In genomic region chr12:30796508-30796780, GRCh38 we compare ENCODE assay signal across 8 cellular contexts. TPM values are rescaled to one million over a fixed set of nuclear protein-coding genes. Genes with fewer than 3 reads are reported as not detected.
DNase-seq lines count a peak whose midpoint lies in the region; ATAC-seq, FAIRE-seq and TF ChIP-seq lines count a peak whose summit lies in the region.

No MANE protein-coding gene starts in this region.

- no peak overlapping the region for H3K27ac ChIP-seq in CD4-positive, alpha-beta T cell (ENCODE audit: low read depth, low read length)
- H3K27ac ChIP-seq in effector memory CD4-positive, alpha-beta T cell (ENCODE audit: insufficient read depth, low read length, poor library complexity, severe bottlenecking), result no peak overlapping the region
- peak overlapping the region in 1 of 2 donors; percentile 50 for H3K27ac ChIP-seq in small intestine (ENCODE audit: low read depth in 1 of 2, low read length in 1 of 2)

- peaks cover 32% of the 10 kb centered on the region for H3K36me3 ChIP-seq in NT2/D1 (ENCODE audit: insufficient read depth, insufficient read length, low read length)
- H3K36me3 ChIP-seq in effector memory CD4-positive, alpha-beta T cell (ENCODE audit: control insufficient read depth, insufficient read depth, low read length), result no peaks in the 10 kb centered on the region
- no peaks in the 10 kb centered on the region for H3K36me3 ChIP-seq in small intestine (ENCODE audit: control insufficient read depth in 2 of 2, insufficient read depth in 2 of 2, low read length in 2 of 2)

- peaks cover 15% of the 10 kb centered on the region for H3K4me1 Mint-ChIP-seq in CD4-positive, alpha-beta T cell (ENCODE audit: low read depth)
- H3K4me1 Mint-ChIP-seq in mesothelial cell of epicardium, result peaks cover 12% of the 10 kb centered on the region

- ATAC-seq in CD4-positive, alpha-beta T cell (ENCODE audit: poor library complexity), result peak; percentile 37
- peak; percentile 13 for ATAC-seq in GM21619 (IDR thresholded peaks at IDR 0.05; ENCODE audit: unreplicated experiment)

- intact Hi-C loops in CD4-positive, alpha-beta T cell (cut with DNase I, micrococcal nuclease), result no loop called here

- TF ChIP-seq CTCF in CD4-positive, alpha-beta T cell (IDR thresholded peaks at IDR 0.05), result no peak
- no peak for TF ChIP-seq CTCF in mesothelial cell of epicardium (IDR thresholded peaks at IDR 0.05; ENCODE audit: unreplicated experiment)

- peak overlapping the region; percentile 92 for H3K9ac ChIP-seq in NT2/D1 (ENCODE audit: insufficient read length, low read depth)

- peaks cover 34% of the 10 kb centered on the region for H3K27me3 ChIP-seq in CD4-positive, alpha-beta T cell (ENCODE audit: control insufficient read depth, insufficient read depth, low read length)
- H3K27me3 ChIP-seq in NT2/D1 (ENCODE audit: insufficient read depth, insufficient read length), result peaks cover 8% of the 10 kb centered on the region
- peaks cover 20% of the 10 kb centered on the region for H3K27me3 ChIP-seq in effector memory CD4-positive, alpha-beta T cell (replicated peaks; ENCODE audit: control insufficient read depth, insufficient read depth, low read length, poor library complexity, severe bottlenecking)
- H3K27me3 ChIP-seq in small intestine (ENCODE audit: control insufficient read depth in 2 of 2, insufficient read depth in 2 of 2, low read length in 2 of 2), result peaks cover 2% of the 10 kb centered on the region in 2 donors

- H3K27me3 Mint-ChIP-seq in CD4-positive, alpha-beta T cell, result peaks cover 62% of the 10 kb centered on the region
- peaks cover 30% of the 10 kb centered on the region for H3K27me3 Mint-ChIP-seq in mesothelial cell of epicardium (ENCODE audit: low read depth)

- H3K36me3 Mint-ChIP-seq in CD4-positive, alpha-beta T cell (ENCODE audit: low read depth), result no peaks in the 10 kb centered on the region
- H3K36me3 Mint-ChIP-seq in mesothelial cell of epicardium, result no peaks in the 10 kb centered on the region

- no peak overlapping the region for H3K4me3 Mint-ChIP-seq in CD4-positive, alpha-beta T cell
- peak overlapping the region; percentile 76 for H3K4me3 Mint-ChIP-seq in mesothelial cell of epicardium

- peaks cover 10% of the 10 kb centered on the region for H3K4me1 ChIP-seq in NT2/D1 (ENCODE audit: insufficient read depth, insufficient read length)
- H3K4me1 ChIP-seq in effector memory CD4-positive, alpha-beta T cell (ENCODE audit: control insufficient read depth, insufficient read depth, low read length, poor library complexity, severe bottlenecking), result peaks cover 13% of the 10 kb centered on the region
- no peaks in the 10 kb centered on the region for H3K4me1 ChIP-seq in small intestine (ENCODE audit: control insufficient read depth in 2 of 2, insufficient read depth in 1 of 2, low read depth in 1 of 2, low read length in 1 of 2)

- H3K4me3 ChIP-seq in NT2/D1 (ENCODE audit: insufficient read length, low read depth), result peak overlapping the region; percentile 79
- peak overlapping the region; percentile 43 for H3K4me3 ChIP-seq in effector memory CD4-positive, alpha-beta T cell (ENCODE audit: insufficient read depth, low read depth, low read length, poor library complexity, severe bottlenecking)
- H3K4me3 ChIP-seq in small intestine (ENCODE audit: low read depth in 1 of 2, low read length in 2 of 2), result peak overlapping the region in 1 of 2 donors; percentile 32

- no peak overlapping the region for H3K27ac Mint-ChIP-seq in CD4-positive, alpha-beta T cell
- no peak overlapping the region for H3K27ac Mint-ChIP-seq in mesothelial cell of epicardium

- no peak for DNase-seq in CD4-positive, alpha-beta T cell
- peak; percentile 77 for DNase-seq in NT2/D1 (ENCODE audit: low read depth, low spot score)
- no peak for DNase-seq in effector memory CD4-positive, alpha-beta T cell
- peak; percentile 37 to 55 for DNase-seq in mesothelial cell of epicardium (ENCODE audit: low spot score in 2 of 2, unreplicated experiment in 2 of 2)
- DNase-seq in small intestine, result no peak
- DNase-seq in effector CD4-positive, alpha-beta T cell, result no peak
- no peak for DNase-seq in activated CD4-positive, CD25-positive, alpha-beta regulatory T cell (lab: John Stamatoyannopoulos, UW)

- no peaks in the 10 kb centered on the region for H3K9me3 Mint-ChIP-seq in CD4-positive, alpha-beta T cell
- no peaks in the 10 kb centered on the region for H3K9me3 Mint-ChIP-seq in mesothelial cell of epicardium

- H3K9me3 ChIP-seq in CD4-positive, alpha-beta T cell (ENCODE audit: control insufficient read depth, low read length), result no peaks in the 10 kb centered on the region
- H3K9me3 ChIP-seq in NT2/D1 (ENCODE audit: insufficient read depth, low read length) (no peaks in the 10 kb centered on the region), small intestine (ENCODE audit: control insufficient read depth, low read depth) (no peaks in the 10 kb centered on the region)
- no peaks in the 10 kb centered on the region for H3K9me3 ChIP-seq in effector memory CD4-positive, alpha-beta T cell (ENCODE audit: control insufficient read depth, low read length)

- POLR2A ChIA-PET in CD4-positive, alpha-beta T cell (lab: Charles Lee), result interaction anchor here (0.7 kb wide), 1 partner anchor 26 kb away, joined by 3 read pairs; no protein-coding TSS in a partner anchor

- no peak for FAIRE-seq in small intestine (lab: Jason Lieb, UNC)

- CTCF ChIA-PET in CD4-positive, alpha-beta T cell (lab: Charles Lee), result interaction anchor here (0.6 to 1.2 kb wide), 2 partner anchors 42 to 1243 kb away, joined by 3 to 5 read pairs; partner anchors contain the start of gene CAPRIN2

- WGBS in small intestine, 3 donors, result 0 to 4% (median 2%) methylated on average over 19 of the region's 19 CpGs

RNA-seq across cellular contexts. Expression of gene CAPRIN2, which starts 41.7 kb away (rescaled TPM):
- total RNA-seq in CD4-positive, alpha-beta T cell, result 10 to 100 TPM; 21.2 to 24.6 TPM
- total RNA-seq in mesothelial cell of epicardium, result 40.5 to 41.8 TPM (median 41.4 TPM) in 3 replicates
- polyA plus RNA-seq in small intestine, result 1 to 10 TPM; 6.0 to 9.8 (median 7.8) TPM

Comparison
In these comparisons a context has a peak if more than half of its experiments do, and no peak if none do; other contexts are left out.
1. DNase-seq: peak in NT2/D1 (single experiment) and mesothelial cell of epicardium (2 of 2); none in CD4-positive, alpha-beta T cell (0 of 10), effector memory CD4-positive, alpha-beta T cell (0 of 3), small intestine (single experiment), effector CD4-positive, alpha-beta T cell (single experiment) and activated CD4-positive, CD25-positive, alpha-beta regulatory T cell (0 of 4).